In the genomic region with DNA sequence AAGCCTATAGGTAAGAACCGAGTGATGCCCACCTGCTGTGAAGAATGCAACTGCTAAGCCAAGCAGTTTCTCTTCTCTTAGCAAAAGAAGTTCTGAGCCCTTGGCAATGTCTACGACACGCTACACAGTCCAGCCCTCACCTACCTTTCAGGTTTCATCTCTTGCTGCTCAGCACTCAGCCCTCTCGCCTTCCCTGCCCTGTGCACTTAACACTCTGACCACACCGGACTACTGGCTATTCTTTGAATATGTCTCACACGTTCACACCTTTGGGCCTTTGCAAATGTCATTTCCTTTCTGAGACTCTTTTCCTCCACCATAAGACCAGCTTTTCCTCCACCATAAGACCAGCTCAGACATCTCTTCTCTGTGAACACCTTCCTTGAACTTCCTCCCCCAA, we compare ENCODE assay signal across 19 cellular contexts.
DNase-seq lines count a peak whose midpoint lies in the region; ATAC-seq and TF ChIP-seq lines count a peak whose summit lies in the region.
"Had no signal": no experiment of that assay in that cellular context is flagged by ENCODE, and none has a peak within 500 bp of the region (broad histone marks: within the 10 kb centered on the region; RNA-seq: fewer than 3 reads in every experiment).

No MANE protein-coding gene starts in this region.

- H3K4me1 Mint-ChIP-seq in activated CD8-positive, alpha-beta T cell treated with anti-CD3 and anti-CD28 coated beads, Interleukin-2, amount 10 ng/mL, durations not matched to agents 7 days and 5 days (ENCODE audit: low read depth), result peaks cover 16% of the 10 kb centered on the region
- H3K4me1 Mint-ChIP-seq in activated CD8-positive, alpha-beta T cell treated with anti-CD3 and anti-CD28 coated beads for 36 hours (ENCODE audit: low read depth), result peaks cover 33% of the 10 kb centered on the region
- peaks cover 16 to 50% (median 41%) of the 10 kb centered on the region in 7 donors for H3K4me1 Mint-ChIP-seq in naive thymus-derived CD4-positive, alpha-beta T cell
- H3K4me1 Mint-ChIP-seq in activated naive CD4-positive, alpha-beta T cell treated with anti-CD3 and anti-CD28 coated beads for 36 hours (ENCODE audit: low read depth), result peaks cover 28% of the 10 kb centered on the region
- H3K4me1 Mint-ChIP-seq: nephron progenitor cell had no signal

- H3K27me3 Mint-ChIP-seq in activated CD8-positive, alpha-beta T cell treated with anti-CD3 and anti-CD28 coated beads, Interleukin-2, amount 10 ng/mL, durations not matched to agents 7 days and 5 days (ENCODE audit: low read depth), result no peaks in the 10 kb centered on the region
- H3K27me3 Mint-ChIP-seq in activated CD8-positive, alpha-beta T cell treated with anti-CD3 and anti-CD28 coated beads for 36 hours, result peaks cover 3% of the 10 kb centered on the region
- H3K27me3 Mint-ChIP-seq in naive thymus-derived CD4-positive, alpha-beta T cell, result peaks cover 0 to 5% (median 0%) of the 10 kb centered on the region in 5 donors
- no peaks in the 10 kb centered on the region for H3K27me3 Mint-ChIP-seq in activated naive CD4-positive, alpha-beta T cell treated with anti-CD3 and anti-CD28 coated beads for 36 hours (ENCODE audit: low read depth)

- H3K36me3 ChIP-seq in naive thymus-derived CD4-positive, alpha-beta T cell (ENCODE audit: control insufficient read depth in 2 of 3, insufficient read depth in 3 of 3, low read length in 3 of 3), result no peaks in the 10 kb centered on the region
- H3K36me3 ChIP-seq: BE2C, cardiac muscle cell, left ventricle myocardium inferior, right lobe of liver had no signal

- no peak for ATAC-seq in activated CD8-positive, alpha-beta T cell treated with anti-CD3 and anti-CD28 coated beads, Interleukin-2, amount 10 ng/mL, durations not matched to agents 7 days and 5 days
- ATAC-seq in activated CD8-positive, alpha-beta T cell treated with anti-CD3 and anti-CD28 coated beads for 36 hours, result no peak
- ATAC-seq in GM21447 (IDR thresholded peaks at IDR 0.05; ENCODE audit: unreplicated experiment) (peak; percentile 88), HG03469 (IDR thresholded peaks at IDR 0.05; ENCODE audit: unreplicated experiment) (peak; percentile 53), GM21526 (IDR thresholded peaks at IDR 0.05; ENCODE audit: low FRiP score, unreplicated experiment) (no peak)
- ATAC-seq in naive thymus-derived CD4-positive, alpha-beta T cell, result peak; percentile 39

- intact Hi-C loops in activated CD8-positive, alpha-beta T cell treated with anti-CD3 and anti-CD28 coated beads for 36 hours (cut with micrococcal nuclease), result no loop called here
- intact Hi-C loops in naive thymus-derived CD4-positive, alpha-beta T cell (cut with micrococcal nuclease), result loop anchor here in 1 of 2 donors (5.0 kb wide), 1 partner anchor 112 kb away; no protein-coding TSS in a partner anchor
- intact Hi-C loops in activated naive CD4-positive, alpha-beta T cell treated with anti-CD3 and anti-CD28 coated beads for 36 hours (cut with micrococcal nuclease), result loop anchor here (5.0 kb wide), 1 partner anchor 77 kb away; no protein-coding TSS in a partner anchor

- H3K9me3 ChIP-seq in naive thymus-derived CD4-positive, alpha-beta T cell (ENCODE audit: control insufficient read depth in 2 of 3, low read length in 3 of 3), result no peaks in the 10 kb centered on the region
- H3K9me3 ChIP-seq: BE2C, left ventricle myocardium inferior, right lobe of liver had no signal

- no peaks in the 10 kb centered on the region for H3K27me3 ChIP-seq in naive thymus-derived CD4-positive, alpha-beta T cell (ENCODE audit: control insufficient read depth in 2 of 2, insufficient read depth in 2 of 2, low read length in 2 of 2)
- H3K27me3 ChIP-seq: BE2C, cardiac muscle cell, right lobe of liver had no signal

- peak overlapping the region; percentile 17 for H3K27ac Mint-ChIP-seq in activated CD8-positive, alpha-beta T cell treated with anti-CD3 and anti-CD28 coated beads, Interleukin-2, amount 10 ng/mL, durations not matched to agents 7 days and 5 days
- no peak overlapping the region for H3K27ac Mint-ChIP-seq in activated CD8-positive, alpha-beta T cell treated with anti-CD3 and anti-CD28 coated beads for 36 hours
- peak overlapping the region in 1 of 9 donors; percentile 22 for H3K27ac Mint-ChIP-seq in naive thymus-derived CD4-positive, alpha-beta T cell
- no peak overlapping the region for H3K27ac Mint-ChIP-seq in activated naive CD4-positive, alpha-beta T cell treated with anti-CD3 and anti-CD28 coated beads for 36 hours
- H3K27ac Mint-ChIP-seq: mesothelial cell of epicardium, nephron progenitor cell had no signal

- DNase-seq in activated CD8-positive, alpha-beta T cell treated with anti-CD3 and anti-CD28 coated beads, Interleukin-2, amount 10 ng/mL, durations not matched to agents 7 days and 5 days, result no peak
- no peak for DNase-seq in activated CD8-positive, alpha-beta T cell treated with anti-CD3 and anti-CD28 coated beads for 36 hours
- no peak for DNase-seq in naive thymus-derived CD4-positive, alpha-beta T cell
- no peak for DNase-seq in amygdala (lab: John Stamatoyannopoulos, UW)
- DNase-seq in activated naive CD4-positive, alpha-beta T cell treated with anti-CD3 and anti-CD28 coated beads for 36 hours, result no peak
- DNase-seq: activated gamma-delta T cell; BE2C; left ventricle myocardium inferior; NCI-H524; nephron progenitor cell; right lobe of liver; stimulated activated CD4-positive, alpha-beta T cell treated with anti-CD3 and anti-CD28 coated beads, Interleukin-15, amount 100 ng/mL, for 24 hours had no signal

- CTCF ChIA-PET in activated CD8-positive, alpha-beta T cell treated with anti-CD3 and anti-CD28 coated beads, Interleukin-2, amount 10 ng/mL, durations not matched to agents 7 days and 5 days (lab: Charles Lee), result interaction anchor here (1.3 to 1.8 kb wide), 2 partner anchors 14 to 16 kb away, joined by 3 to 6 read pairs; no protein-coding TSS in a partner anchor
- CTCF ChIA-PET in activated CD8-positive, alpha-beta T cell treated with anti-CD3 and anti-CD28 coated beads for 36 hours (lab: Charles Lee), result interaction anchor here (1.2 kb wide), 1 partner anchor 16 kb away, joined by 3 read pairs; no protein-coding TSS in a partner anchor
- CTCF ChIA-PET in naive thymus-derived CD4-positive, alpha-beta T cell (lab: Charles Lee), result no interaction called here
- CTCF ChIA-PET in activated naive CD4-positive, alpha-beta T cell treated with anti-CD3 and anti-CD28 coated beads for 36 hours (lab: Charles Lee), result interaction anchor here (1.1 kb wide), 1 partner anchor 16 kb away, joined by 4 read pairs; no protein-coding TSS in a partner anchor

- peaks cover 18 to 34% of the 10 kb centered on the region in 2 donors for H3K4me1 ChIP-seq in naive thymus-derived CD4-positive, alpha-beta T cell (ENCODE audit: control insufficient read depth in 2 of 2, insufficient read depth in 2 of 2, low read length in 2 of 2)
- H3K4me1 ChIP-seq: BE2C, parathyroid adenoma, right lobe of liver had no signal

- POLR2A ChIA-PET in activated CD8-positive, alpha-beta T cell treated with anti-CD3 and anti-CD28 coated beads, Interleukin-2, amount 10 ng/mL, durations not matched to agents 7 days and 5 days (lab: Charles Lee), result no interaction called here
- POLR2A ChIA-PET in activated CD8-positive, alpha-beta T cell treated with anti-CD3 and anti-CD28 coated beads for 36 hours (lab: Charles Lee), result no interaction called here
- POLR2A ChIA-PET in naive thymus-derived CD4-positive, alpha-beta T cell (lab: Charles Lee), result interaction anchor here (0.7 kb wide), 1 partner anchor 35 kb away, joined by 4 read pairs; no protein-coding TSS in a partner anchor

- no peak overlapping the region for H3K27ac ChIP-seq in naive thymus-derived CD4-positive, alpha-beta T cell (ENCODE audit: low read depth, low read length)
- H3K27ac ChIP-seq: cardiac muscle cell, HL-60, left ventricle myocardium inferior, parathyroid adenoma, right lobe of liver had no signal

- H3K36me3 Mint-ChIP-seq in activated CD8-positive, alpha-beta T cell treated with anti-CD3 and anti-CD28 coated beads, Interleukin-2, amount 10 ng/mL, durations not matched to agents 7 days and 5 days (ENCODE audit: low read depth), result no peaks in the 10 kb centered on the region
- no peaks in the 10 kb centered on the region for H3K36me3 Mint-ChIP-seq in activated CD8-positive, alpha-beta T cell treated with anti-CD3 and anti-CD28 coated beads for 36 hours (ENCODE audit: low read depth)
- H3K36me3 Mint-ChIP-seq in naive thymus-derived CD4-positive, alpha-beta T cell, result no peaks in the 10 kb centered on the region
- no peaks in the 10 kb centered on the region for H3K36me3 Mint-ChIP-seq in activated naive CD4-positive, alpha-beta T cell treated with anti-CD3 and anti-CD28 coated beads for 36 hours (ENCODE audit: low read depth)
- H3K36me3 Mint-ChIP-seq: mesothelial cell of epicardium had no signal

- TF ChIP-seq CTCF in activated CD8-positive, alpha-beta T cell treated with anti-CD3 and anti-CD28 coated beads for 36 hours (IDR thresholded peaks at IDR 0.05), result no peak

- H3K4me3 ChIP-seq in naive thymus-derived CD4-positive, alpha-beta T cell (ENCODE audit: low read length), result no peak overlapping the region
- H3K4me3 ChIP-seq: cardiac muscle cell, left ventricle myocardium inferior, right lobe of liver had no signal

- no peaks in the 10 kb centered on the region for H3K9me3 Mint-ChIP-seq in activated CD8-positive, alpha-beta T cell treated with anti-CD3 and anti-CD28 coated beads, Interleukin-2, amount 10 ng/mL, durations not matched to agents 7 days and 5 days (ENCODE audit: insufficient read depth)
- no peaks in the 10 kb centered on the region for H3K9me3 Mint-ChIP-seq in activated CD8-positive, alpha-beta T cell treated with anti-CD3 and anti-CD28 coated beads for 36 hours
- no peaks in the 10 kb centered on the region for H3K9me3 Mint-ChIP-seq in naive thymus-derived CD4-positive, alpha-beta T cell
- H3K9me3 Mint-ChIP-seq in activated naive CD4-positive, alpha-beta T cell treated with anti-CD3 and anti-CD28 coated beads for 36 hours, result no peaks in the 10 kb centered on the region
- H3K9me3 Mint-ChIP-seq: mesothelial cell of epicardium, nephron progenitor cell had no signal

- no peak overlapping the region for H3K4me3 Mint-ChIP-seq in activated CD8-positive, alpha-beta T cell treated with anti-CD3 and anti-CD28 coated beads, Interleukin-2, amount 10 ng/mL, durations not matched to agents 7 days and 5 days
- H3K4me3 Mint-ChIP-seq in activated CD8-positive, alpha-beta T cell treated with anti-CD3 and anti-CD28 coated beads for 36 hours, result no peak overlapping the region
- no peak overlapping the region for H3K4me3 Mint-ChIP-seq in naive thymus-derived CD4-positive, alpha-beta T cell
- H3K4me3 Mint-ChIP-seq in activated naive CD4-positive, alpha-beta T cell treated with anti-CD3 and anti-CD28 coated beads for 36 hours, result no peak overlapping the region
- H3K4me3 Mint-ChIP-seq: mesothelial cell of epicardium, nephron progenitor cell had no signal

Comparison
In these comparisons a context has a peak if more than half of its experiments do, and no peak if none do; other contexts are left out.
1. ATAC-seq: peak in GM21447 (single experiment), HG03469 (single experiment) and naive thymus-derived CD4-positive, alpha-beta T cell (single experiment); none in activated CD8-positive, alpha-beta T cell treated with anti-CD3 and anti-CD28 coated beads, Interleukin-2, amount 10 ng/mL, durations not matched to agents 7 days and 5 days (single experiment), activated CD8-positive, alpha-beta T cell treated with anti-CD3 and anti-CD28 coated beads for 36 hours (single experiment) and GM21526 (single experiment).